In the genomic region with DNA sequence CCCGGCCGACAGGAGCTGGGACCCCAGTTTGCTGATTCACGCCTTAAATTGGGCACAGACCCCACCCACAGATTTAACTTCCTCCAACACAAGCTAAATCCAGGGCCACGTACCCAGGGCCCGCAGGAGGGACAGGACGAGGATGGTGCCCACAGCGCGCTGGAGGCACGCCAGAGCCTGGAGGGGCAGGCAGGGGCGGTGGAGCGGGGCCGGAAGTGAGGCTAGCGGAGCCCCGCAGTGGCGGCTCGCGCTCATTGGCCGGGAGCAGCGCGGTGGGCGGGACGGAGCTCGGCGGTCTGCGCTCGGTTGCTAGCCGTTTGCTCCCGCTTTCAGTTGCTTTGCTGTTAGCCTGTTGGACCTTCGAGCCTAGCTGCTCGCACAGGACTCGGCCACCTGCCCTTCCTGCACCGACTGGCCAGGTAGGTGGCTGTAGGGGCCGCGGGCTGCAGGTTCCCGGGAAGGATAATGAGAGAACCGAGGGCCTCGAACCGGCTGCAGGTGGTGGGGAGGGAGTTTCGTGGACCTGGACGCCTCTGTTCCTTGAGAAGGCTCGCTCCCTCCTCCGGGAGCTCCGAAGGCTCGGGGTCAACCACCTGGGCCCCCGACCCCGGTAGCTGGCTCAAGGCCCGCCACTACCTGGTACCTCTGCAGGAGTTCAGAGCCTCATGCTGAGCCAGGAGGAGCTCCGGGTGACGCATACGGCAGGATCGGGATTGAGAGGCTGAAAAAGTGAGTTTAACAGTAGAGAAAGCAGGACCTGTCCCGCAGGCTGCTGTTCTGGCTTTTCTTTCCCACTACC, we compare ENCODE assay signal across 1 cellular context.
TF ChIP-seq lines count a peak whose summit lies in the region.

A gene (plus strand): TSS at position 332 of the 799 bp plus-strand sequence. CDS start 8,212 bp downstream, outside the sequence.

TF ChIP-seq in HepG2, 621 proteins besides CTCF, POLR2A, EP300 and RAD21 (continued from another document and continues in another):
- TF ChIP-seq, protein P1, sequence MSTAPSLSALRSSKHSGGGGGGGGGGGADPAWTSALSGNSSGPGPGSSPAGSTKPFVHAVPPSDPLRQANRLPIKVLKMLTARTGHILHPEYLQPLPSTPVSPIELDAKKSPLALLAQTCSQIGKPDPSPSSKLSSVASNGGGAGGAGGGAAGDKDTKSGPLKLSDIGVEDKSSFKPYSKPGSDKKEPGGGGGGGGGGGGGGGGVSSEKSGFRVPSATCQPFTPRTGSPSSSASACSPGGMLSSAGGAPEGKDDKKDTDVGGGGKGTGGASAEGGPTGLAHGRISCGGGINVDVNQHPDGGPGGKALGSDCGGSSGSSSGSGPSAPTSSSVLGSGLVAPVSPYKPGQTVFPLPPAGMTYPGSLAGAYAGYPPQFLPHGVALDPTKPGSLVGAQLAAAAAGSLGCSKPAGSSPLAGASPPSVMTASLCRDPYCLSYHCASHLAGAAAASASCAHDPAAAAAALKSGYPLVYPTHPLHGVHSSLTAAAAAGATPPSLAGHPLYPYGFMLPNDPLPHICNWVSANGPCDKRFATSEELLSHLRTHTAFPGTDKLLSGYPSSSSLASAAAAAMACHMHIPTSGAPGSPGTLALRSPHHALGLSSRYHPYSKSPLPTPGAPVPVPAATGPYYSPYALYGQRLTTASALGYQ (CRISPR knock-in tag; IDR thresholded peaks at IDR 0.05), result 0 out of 2 replicates have a peak, but pooled peaks have one; percentile 52
- TF ChIP-seq AGO1 (IDR thresholded peaks at IDR 0.05; ENCODE audit: low read depth, low read length, poor library complexity, severe bottlenecking) (peak; percentile 36), XRCC5 (optimal IDR thresholded peaks at IDR 0.05; ENCODE audit: low read length) (peak; percentile 46), NR2F1 (CRISPR knock-in tag; IDR thresholded peaks at IDR 0.05) (no peak), NR2F2 (IDR thresholded peaks at IDR 0.05; ENCODE audit: borderline replicate concordance, low read depth) (no peak), MAZ (IDR thresholded peaks at IDR 0.05; ENCODE audit: borderline replicate concordance, low read depth, low read length) (peak; percentile 74; the same call in 1 of the 2 replicates), MAZ (CRISPR knock-in tag; IDR thresholded peaks at IDR 0.05; ENCODE audit: low read depth) (peak; percentile 94), TGIF2 (CRISPR knock-in tag; IDR thresholded peaks at IDR 0.05) (peak; percentile 58; the same call in 1 of the 2 replicates), IRF2 (CRISPR knock-in tag; IDR thresholded peaks at IDR 0.05) (peak; percentile 81), SAP130 (CRISPR knock-in tag; IDR thresholded peaks at IDR 0.05; ENCODE audit: low read depth) (peak; percentile 90), BHLHE40 (IDR thresholded peaks at IDR 0.05; ENCODE audit: low read length) (no peak), PHF5A (CRISPR knock-in tag; IDR thresholded peaks at IDR 0.05; ENCODE audit: low read depth, unreplicated experiment) (peak; percentile 46), ZNF160 (CRISPR knock-in tag; IDR thresholded peaks at IDR 0.05) (0 out of 2 replicates have a peak, but pooled peaks have one; percentile 65), ISX (CRISPR knock-in tag; conservative IDR thresholded peaks at IDR 0.05) (0 out of 2 replicates have a peak, but pooled peaks have one; percentile 69), ZSCAN30 (CRISPR knock-in tag; IDR thresholded peaks at IDR 0.05) (peak; percentile 57; the same call in 1 of the 2 replicates), CHD4 (IDR thresholded peaks at IDR 0.05; ENCODE audit: borderline replicate concordance, low read length) (no peak), SALL2 (CRISPR knock-in tag; IDR thresholded peaks at IDR 0.05) (no peak), SRSF1 (optimal IDR thresholded peaks at IDR 0.05; ENCODE audit: low read depth, low read length) (peak; percentile 63), HNRNPH1 (optimal IDR thresholded peaks at IDR 0.05; ENCODE audit: low read depth, low read length) (no peak), YEATS4 (CRISPR knock-in tag; IDR thresholded peaks at IDR 0.05; ENCODE audit: borderline replicate concordance) (peak; percentile 78; the same call in 1 of the 2 replicates), ZSCAN31 (CRISPR knock-in tag; IDR thresholded peaks at IDR 0.05; ENCODE audit: low read depth) (peak; percentile 92), ZNF225 (CRISPR knock-in tag; IDR thresholded peaks at IDR 0.05) (peak; percentile 45; the same call in 1 of the 2 replicates), MAFF (IDR thresholded peaks at IDR 0.05; ENCODE audit: low read depth, low read length) (no peak), ADNP (CRISPR knock-in tag; IDR thresholded peaks at IDR 0.05) (no peak), PRPF4 (IDR thresholded peaks at IDR 0.05; ENCODE audit: low read depth, low read length, poor library complexity, severe bottlenecking) (no peak), NFIC (IDR thresholded peaks at IDR 0.05; ENCODE audit: low read length) (no peak), THAP11 (CRISPR knock-in tag; IDR thresholded peaks at IDR 0.05) (peak; percentile 81)
- TF ChIP-seq, protein P2, sequence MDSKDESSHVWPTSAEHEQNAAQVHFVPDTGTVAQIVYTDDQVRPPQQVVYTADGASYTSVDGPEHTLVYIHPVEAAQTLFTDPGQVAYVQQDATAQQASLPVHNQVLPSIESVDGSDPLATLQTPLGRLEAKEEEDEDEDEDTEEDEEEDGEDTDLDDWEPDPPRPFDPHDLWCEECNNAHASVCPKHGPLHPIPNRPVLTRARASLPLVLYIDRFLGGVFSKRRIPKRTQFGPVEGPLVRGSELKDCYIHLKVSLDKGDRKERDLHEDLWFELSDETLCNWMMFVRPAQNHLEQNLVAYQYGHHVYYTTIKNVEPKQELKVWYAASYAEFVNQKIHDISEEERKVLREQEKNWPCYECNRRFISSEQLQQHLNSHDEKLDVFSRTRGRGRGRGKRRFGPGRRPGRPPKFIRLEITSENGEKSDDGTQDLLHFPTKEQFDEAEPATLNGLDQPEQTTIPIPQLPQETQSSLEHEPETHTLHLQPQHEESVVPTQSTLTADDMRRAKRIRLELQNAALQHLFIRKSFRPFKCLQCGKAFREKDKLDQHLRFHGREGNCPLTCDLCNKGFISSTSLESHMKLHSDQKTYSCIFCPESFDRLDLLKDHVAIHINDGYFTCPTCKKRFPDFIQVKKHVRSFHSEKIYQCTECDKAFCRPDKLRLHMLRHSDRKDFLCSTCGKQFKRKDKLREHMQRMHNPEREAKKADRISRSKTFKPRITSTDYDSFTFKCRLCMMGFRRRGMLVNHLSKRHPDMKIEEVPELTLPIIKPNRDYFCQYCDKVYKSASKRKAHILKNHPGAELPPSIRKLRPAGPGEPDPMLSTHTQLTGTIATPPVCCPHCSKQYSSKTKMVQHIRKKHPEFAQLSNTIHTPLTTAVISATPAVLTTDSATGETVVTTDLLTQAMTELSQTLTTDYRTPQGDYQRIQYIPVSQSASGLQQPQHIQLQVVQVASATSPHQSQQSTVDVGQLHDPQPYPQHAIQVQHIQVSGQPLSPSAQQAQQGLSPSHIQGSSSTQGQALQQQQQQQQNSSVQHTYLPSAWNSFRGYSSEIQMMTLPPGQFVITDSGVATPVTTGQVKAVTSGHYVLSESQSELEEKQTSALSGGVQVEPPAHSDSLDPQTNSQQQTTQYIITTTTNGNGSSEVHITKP (CRISPR knock-in tag; IDR thresholded peaks at IDR 0.05; ENCODE audit: low read depth), result no peak
- TF ChIP-seq, protein P3, sequence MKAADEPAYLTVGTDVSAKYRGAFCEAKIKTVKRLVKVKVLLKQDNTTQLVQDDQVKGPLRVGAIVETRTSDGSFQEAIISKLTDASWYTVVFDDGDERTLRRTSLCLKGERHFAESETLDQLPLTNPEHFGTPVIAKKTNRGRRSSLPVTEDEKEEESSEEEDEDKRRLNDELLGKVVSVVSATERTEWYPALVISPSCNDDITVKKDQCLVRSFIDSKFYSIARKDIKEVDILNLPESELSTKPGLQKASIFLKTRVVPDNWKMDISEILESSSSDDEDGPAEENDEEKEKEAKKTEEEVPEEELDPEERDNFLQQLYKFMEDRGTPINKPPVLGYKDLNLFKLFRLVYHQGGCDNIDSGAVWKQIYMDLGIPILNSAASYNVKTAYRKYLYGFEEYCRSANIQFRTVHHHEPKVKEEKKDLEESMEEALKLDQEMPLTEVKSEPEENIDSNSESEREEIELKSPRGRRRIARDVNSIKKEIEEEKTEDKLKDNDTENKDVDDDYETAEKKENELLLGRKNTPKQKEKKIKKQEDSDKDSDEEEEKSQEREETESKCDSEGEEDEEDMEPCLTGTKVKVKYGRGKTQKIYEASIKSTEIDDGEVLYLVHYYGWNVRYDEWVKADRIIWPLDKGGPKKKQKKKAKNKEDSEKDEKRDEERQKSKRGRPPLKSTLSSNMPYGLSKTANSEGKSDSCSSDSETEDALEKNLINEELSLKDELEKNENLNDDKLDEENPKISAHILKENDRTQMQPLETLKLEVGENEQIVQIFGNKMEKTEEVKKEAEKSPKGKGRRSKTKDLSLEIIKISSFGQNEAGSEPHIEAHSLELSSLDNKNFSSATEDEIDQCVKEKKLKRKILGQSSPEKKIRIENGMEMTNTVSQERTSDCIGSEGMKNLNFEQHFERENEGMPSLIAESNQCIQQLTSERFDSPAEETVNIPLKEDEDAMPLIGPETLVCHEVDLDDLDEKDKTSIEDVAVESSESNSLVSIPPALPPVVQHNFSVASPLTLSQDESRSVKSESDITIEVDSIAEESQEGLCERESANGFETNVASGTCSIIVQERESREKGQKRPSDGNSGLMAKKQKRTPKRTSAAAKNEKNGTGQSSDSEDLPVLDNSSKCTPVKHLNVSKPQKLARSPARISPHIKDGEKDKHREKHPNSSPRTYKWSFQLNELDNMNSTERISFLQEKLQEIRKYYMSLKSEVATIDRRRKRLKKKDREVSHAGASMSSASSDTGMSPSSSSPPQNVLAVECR (CRISPR knock-in tag; IDR thresholded peaks at IDR 0.05; ENCODE audit: borderline replicate concordance), result peak; percentile 94
- TF ChIP-seq, protein P4, sequence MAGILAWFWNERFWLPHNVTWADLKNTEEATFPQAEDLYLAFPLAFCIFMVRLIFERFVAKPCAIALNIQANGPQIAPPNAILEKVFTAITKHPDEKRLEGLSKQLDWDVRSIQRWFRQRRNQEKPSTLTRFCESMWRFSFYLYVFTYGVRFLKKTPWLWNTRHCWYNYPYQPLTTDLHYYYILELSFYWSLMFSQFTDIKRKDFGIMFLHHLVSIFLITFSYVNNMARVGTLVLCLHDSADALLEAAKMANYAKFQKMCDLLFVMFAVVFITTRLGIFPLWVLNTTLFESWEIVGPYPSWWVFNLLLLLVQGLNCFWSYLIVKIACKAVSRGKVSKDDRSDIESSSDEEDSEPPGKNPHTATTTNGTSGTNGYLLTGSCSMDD (CRISPR knock-in tag; IDR thresholded peaks at IDR 0.05), result no peak
- TF ChIP-seq, protein P5, sequence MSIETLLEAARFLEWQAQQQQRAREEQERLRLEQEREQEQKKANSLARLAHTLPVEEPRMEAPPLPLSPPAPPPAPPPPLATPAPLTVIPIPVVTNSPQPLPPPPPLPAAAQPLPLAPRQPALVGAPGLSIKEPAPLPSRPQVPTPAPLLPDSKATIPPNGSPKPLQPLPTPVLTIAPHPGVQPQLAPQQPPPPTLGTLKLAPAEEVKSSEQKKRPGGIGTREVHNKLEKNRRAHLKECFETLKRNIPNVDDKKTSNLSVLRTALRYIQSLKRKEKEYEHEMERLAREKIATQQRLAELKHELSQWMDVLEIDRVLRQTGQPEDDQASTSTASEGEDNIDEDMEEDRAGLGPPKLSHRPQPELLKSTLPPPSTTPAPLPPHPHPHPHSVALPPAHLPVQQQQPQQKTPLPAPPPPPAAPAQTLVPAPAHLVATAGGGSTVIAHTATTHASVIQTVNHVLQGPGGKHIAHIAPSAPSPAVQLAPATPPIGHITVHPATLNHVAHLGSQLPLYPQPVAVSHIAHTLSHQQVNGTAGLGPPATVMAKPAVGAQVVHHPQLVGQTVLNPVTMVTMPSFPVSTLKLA (IDR thresholded peaks at IDR 0.05), result no peak
- TF ChIP-seq, protein P6, sequence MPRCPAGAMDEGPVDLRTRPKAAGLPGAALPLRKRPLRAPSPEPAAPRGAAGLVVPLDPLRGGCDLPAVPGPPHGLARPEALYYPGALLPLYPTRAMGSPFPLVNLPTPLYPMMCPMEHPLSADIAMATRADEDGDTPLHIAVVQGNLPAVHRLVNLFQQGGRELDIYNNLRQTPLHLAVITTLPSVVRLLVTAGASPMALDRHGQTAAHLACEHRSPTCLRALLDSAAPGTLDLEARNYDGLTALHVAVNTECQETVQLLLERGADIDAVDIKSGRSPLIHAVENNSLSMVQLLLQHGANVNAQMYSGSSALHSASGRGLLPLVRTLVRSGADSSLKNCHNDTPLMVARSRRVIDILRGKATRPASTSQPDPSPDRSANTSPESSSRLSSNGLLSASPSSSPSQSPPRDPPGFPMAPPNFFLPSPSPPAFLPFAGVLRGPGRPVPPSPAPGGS (CRISPR knock-in tag; IDR thresholded peaks at IDR 0.05), result no peak; the same call in 1 of the 2 replicates
- TF ChIP-seq, protein P7, sequence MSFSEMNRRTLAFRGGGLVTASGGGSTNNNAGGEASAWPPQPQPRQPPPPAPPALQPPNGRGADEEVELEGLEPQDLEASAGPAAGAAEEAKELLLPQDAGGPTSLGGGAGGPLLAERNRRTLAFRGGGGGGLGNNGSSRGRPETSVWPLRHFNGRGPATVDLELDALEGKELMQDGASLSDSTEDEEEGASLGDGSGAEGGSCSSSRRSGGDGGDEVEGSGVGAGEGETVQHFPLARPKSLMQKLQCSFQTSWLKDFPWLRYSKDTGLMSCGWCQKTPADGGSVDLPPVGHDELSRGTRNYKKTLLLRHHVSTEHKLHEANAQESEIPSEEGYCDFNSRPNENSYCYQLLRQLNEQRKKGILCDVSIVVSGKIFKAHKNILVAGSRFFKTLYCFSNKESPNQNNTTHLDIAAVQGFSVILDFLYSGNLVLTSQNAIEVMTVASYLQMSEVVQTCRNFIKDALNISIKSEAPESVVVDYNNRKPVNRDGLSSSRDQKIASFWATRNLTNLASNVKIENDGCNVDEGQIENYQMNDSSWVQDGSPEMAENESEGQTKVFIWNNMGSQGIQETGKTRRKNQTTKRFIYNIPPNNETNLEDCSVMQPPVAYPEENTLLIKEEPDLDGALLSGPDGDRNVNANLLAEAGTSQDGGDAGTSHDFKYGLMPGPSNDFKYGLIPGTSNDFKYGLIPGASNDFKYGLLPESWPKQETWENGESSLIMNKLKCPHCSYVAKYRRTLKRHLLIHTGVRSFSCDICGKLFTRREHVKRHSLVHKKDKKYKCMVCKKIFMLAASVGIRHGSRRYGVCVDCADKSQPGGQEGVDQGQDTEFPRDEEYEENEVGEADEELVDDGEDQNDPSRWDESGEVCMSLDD (CRISPR knock-in tag; IDR thresholded peaks at IDR 0.05; ENCODE audit: borderline replicate concordance), result peak; percentile 70; the same call in 1 of the 2 replicates
- TF ChIP-seq, protein P8, sequence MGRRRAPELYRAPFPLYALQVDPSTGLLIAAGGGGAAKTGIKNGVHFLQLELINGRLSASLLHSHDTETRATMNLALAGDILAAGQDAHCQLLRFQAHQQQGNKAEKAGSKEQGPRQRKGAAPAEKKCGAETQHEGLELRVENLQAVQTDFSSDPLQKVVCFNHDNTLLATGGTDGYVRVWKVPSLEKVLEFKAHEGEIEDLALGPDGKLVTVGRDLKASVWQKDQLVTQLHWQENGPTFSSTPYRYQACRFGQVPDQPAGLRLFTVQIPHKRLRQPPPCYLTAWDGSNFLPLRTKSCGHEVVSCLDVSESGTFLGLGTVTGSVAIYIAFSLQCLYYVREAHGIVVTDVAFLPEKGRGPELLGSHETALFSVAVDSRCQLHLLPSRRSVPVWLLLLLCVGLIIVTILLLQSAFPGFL (CRISPR knock-in tag; IDR thresholded peaks at IDR 0.05), result no peak; the same call in 1 of the 2 replicates
- TF ChIP-seq, protein P9, sequence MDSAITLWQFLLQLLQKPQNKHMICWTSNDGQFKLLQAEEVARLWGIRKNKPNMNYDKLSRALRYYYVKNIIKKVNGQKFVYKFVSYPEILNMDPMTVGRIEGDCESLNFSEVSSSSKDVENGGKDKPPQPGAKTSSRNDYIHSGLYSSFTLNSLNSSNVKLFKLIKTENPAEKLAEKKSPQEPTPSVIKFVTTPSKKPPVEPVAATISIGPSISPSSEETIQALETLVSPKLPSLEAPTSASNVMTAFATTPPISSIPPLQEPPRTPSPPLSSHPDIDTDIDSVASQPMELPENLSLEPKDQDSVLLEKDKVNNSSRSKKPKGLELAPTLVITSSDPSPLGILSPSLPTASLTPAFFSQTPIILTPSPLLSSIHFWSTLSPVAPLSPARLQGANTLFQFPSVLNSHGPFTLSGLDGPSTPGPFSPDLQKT (CRISPR knock-in tag; IDR thresholded peaks at IDR 0.05; ENCODE audit: borderline replicate concordance), result peak; percentile 64; the same call in 1 of the 2 replicates
